ENCODE assay signal across 8 cellular contexts in genomic region chr11:7575841-7576451, GRCh38.
DNase-seq lines count a peak whose midpoint lies in the region; ATAC-seq, FAIRE-seq and TF ChIP-seq lines count a peak whose summit lies in the region.

No MANE protein-coding gene starts in this region.

- no peak for TF ChIP-seq POLR2A in upper lobe of left lung (IDR thresholded peaks at IDR 0.05)
- TF ChIP-seq POLR2A in H54 (IDR thresholded peaks at IDR 0.05; ENCODE audit: low read depth, low read length) = no peak

- peak overlapping the region; percentile 98 for H3K27ac ChIP-seq in angular gyrus (ENCODE audit: low read depth, low read length)
- peak overlapping the region; percentile 65 to 75 for H3K27ac ChIP-seq in lung (ENCODE audit: low read depth in 1 of 2, low read length in 1 of 2)
- H3K27ac ChIP-seq in upper lobe of left lung = peak overlapping the region; percentile 66 to 88 (median 77)

- no peak for TF ChIP-seq CTCF in lung (IDR thresholded peaks at IDR 0.05; ENCODE audit: control extremely low read depth, extremely low read depth)
- no peak for TF ChIP-seq CTCF in upper lobe of left lung (IDR thresholded peaks at IDR 0.05)

- H3K4me1 ChIP-seq in lung (ENCODE audit: control insufficient read depth in 2 of 2, insufficient read depth in 2 of 2, low read length in 2 of 2) = peaks cover 7 to 33% of the 10 kb centered on the region in 2 donors
- H3K4me1 ChIP-seq in upper lobe of left lung = peaks cover 64 to 85% (median 70%) of the 10 kb centered on the region in 4 donors

- no peaks in the 10 kb centered on the region for H3K27me3 ChIP-seq in lung (ENCODE audit: control insufficient read depth, insufficient read depth)
- no peaks in the 10 kb centered on the region for H3K27me3 ChIP-seq in upper lobe of left lung

- FAIRE-seq in H54 (lab: Jason Lieb, UNC) = no peak

- no peak for TF ChIP-seq EP300 in upper lobe of left lung (IDR thresholded peaks at IDR 0.05)

- 31 to 38% methylated on average over 9 of the region's 9 CpGs for WGBS in lung, 2 donors
- 32 to 39% methylated on average over 8 to 9 of the region's 9 CpGs for WGBS in upper lobe of left lung, 2 donors

- ATAC-seq in lung (ENCODE audit: insufficient read depth, low FRiP score) (peak; percentile 46), upper lobe of left lung (ENCODE audit: low FRiP score in 2 of 2) (peak; percentile 28 to 75), HG02970 (IDR thresholded peaks at IDR 0.05; ENCODE audit: low FRiP score, unreplicated experiment) (no peak)

- no peak overlapping the region for H3K4me3 ChIP-seq in lung
- no peak overlapping the region for H3K4me3 ChIP-seq in upper lobe of left lung

- peaks cover 0 to 2% of the 10 kb centered on the region in 2 donors for H3K9me3 ChIP-seq in lung (ENCODE audit: control insufficient read depth in 2 of 2, insufficient read depth in 1 of 2, low read length in 1 of 2)
- H3K9me3 ChIP-seq in upper lobe of left lung = no peaks in the 10 kb centered on the region

- no peaks in the 10 kb centered on the region for H3K36me3 ChIP-seq in lung (ENCODE audit: control insufficient read depth in 2 of 2, insufficient read depth in 2 of 2, low read length in 2 of 2)
- no peaks in the 10 kb centered on the region for H3K36me3 ChIP-seq in upper lobe of left lung

- DNase-seq in stimulated activated CD4-positive, alpha-beta T cell treated with anti-CD3 and anti-CD28 coated beads, Interleukin-12 subunit alpha, Interleukin-12 subunit beta, amount 100 ng/mL, for 48 hours (ENCODE audit: low read depth in 2 of 3, low spot score in 1 of 3) = peak in 2 of 3 donors; percentile 8 to 16
- DNase-seq in stimulated activated CD4-positive, alpha-beta T cell treated with anti-CD3 and anti-CD28 coated beads, Interleukin-4, amount 100 ng/mL, for 1 hour = no peak
- DNase-seq in lung (ENCODE audit: low spot score) = peak; percentile 57
- peak; percentile 32 to 68 for DNase-seq in upper lobe of left lung
- no peak for DNase-seq in NCI-H2107 treated with DMSO at 0.1 percent for 48 hours (lab: John Stamatoyannopoulos, UW; ENCODE audit: unreplicated experiment)
- no peak for DNase-seq in H54 (ENCODE audit: insufficient read length, low spot score)

Comparison
In these comparisons a context has a peak if more than half of its experiments do, and no peak if none do; other contexts are left out.
1. DNase-seq: peak in stimulated activated CD4-positive, alpha-beta T cell treated with anti-CD3 and anti-CD28 coated beads, Interleukin-12 subunit alpha, Interleukin-12 subunit beta, amount 100 ng/mL, for 48 hours (2 of 3), lung (single experiment) and upper lobe of left lung (2 of 2); none in stimulated activated CD4-positive, alpha-beta T cell treated with anti-CD3 and anti-CD28 coated beads, Interleukin-4, amount 100 ng/mL, for 1 hour (single experiment), NCI-H2107 treated with DMSO at 0.1 percent for 48 hours (single experiment) and H54 (single experiment).
2. Peak in every context shown above with its lines, with median percentiles within 50 percentile points of each other: H3K27ac ChIP-seq.